ENCODE assay signal across 1 cellular context in genomic region chr15:40582726-40583246, GRCh38.
TF ChIP-seq lines count a peak whose summit lies in the region.

No MANE protein-coding gene starts in this region.

TF ChIP-seq in GM12878, 131 proteins besides CTCF, POLR2A, EP300 and RAD21 (continued from another document):
- TF ChIP-seq PKNOX1 (IDR thresholded peaks at IDR 0.05) = peak; percentile 37
- no peak for TF ChIP-seq CEBPB (IDR thresholded peaks at IDR 0.05; ENCODE audit: borderline replicate concordance in 1 of 2, low read depth in 2 of 2, low read length in 2 of 2)
- no peak for TF ChIP-seq KLF5 (IDR thresholded peaks at IDR 0.05; ENCODE audit: partially characterized antibody)
- no peak for TF ChIP-seq CREB1 (IDR thresholded peaks at IDR 0.05; ENCODE audit: low read depth)
- TF ChIP-seq, protein P1, sequence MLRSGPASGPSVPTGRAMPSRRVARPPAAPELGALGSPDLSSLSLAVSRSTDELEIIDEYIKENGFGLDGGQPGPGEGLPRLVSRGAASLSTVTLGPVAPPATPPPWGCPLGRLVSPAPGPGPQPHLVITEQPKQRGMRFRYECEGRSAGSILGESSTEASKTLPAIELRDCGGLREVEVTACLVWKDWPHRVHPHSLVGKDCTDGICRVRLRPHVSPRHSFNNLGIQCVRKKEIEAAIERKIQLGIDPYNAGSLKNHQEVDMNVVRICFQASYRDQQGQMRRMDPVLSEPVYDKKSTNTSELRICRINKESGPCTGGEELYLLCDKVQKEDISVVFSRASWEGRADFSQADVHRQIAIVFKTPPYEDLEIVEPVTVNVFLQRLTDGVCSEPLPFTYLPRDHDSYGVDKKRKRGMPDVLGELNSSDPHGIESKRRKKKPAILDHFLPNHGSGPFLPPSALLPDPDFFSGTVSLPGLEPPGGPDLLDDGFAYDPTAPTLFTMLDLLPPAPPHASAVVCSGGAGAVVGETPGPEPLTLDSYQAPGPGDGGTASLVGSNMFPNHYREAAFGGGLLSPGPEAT (IDR thresholded peaks at IDR 0.05; ENCODE audit: low read depth) = no peak
